In genomic region chr5:81542242-81542641, GRCh38 we compare ENCODE assay signal across 10 cellular contexts.
"Had no signal": no experiment of that assay in that cellular context is flagged by ENCODE, and none has a peak within 500 bp of the region (broad histone marks: within the 10 kb centered on the region; RNA-seq: fewer than 3 reads in every experiment).

No MANE protein-coding gene starts in this region.

- DNase-seq: H7, HFFc6, KG1 had no signal

- H3K27me3 Mint-ChIP-seq: IgD-negative memory B cell had no signal

- ATAC-seq: GM23338, HCT116, HepG2 had no signal

- H3K9me3 ChIP-seq: HAP-1 had no signal

- H3K27ac Mint-ChIP-seq: GM23338, HFFc6 had no signal

- H3K4me3 Mint-ChIP-seq: GM23338, HFFc6 had no signal

- H3K9me3 Mint-ChIP-seq: HFFc6 had no signal

- H3K27ac ChIP-seq: HL-60 had no signal

- FAIRE-seq: H1, HepG2 had no signal

- H3K4me1 Mint-ChIP-seq: GM23338 had no signal
